ENCODE assay signal across 8 cellular contexts in the genomic region with DNA sequence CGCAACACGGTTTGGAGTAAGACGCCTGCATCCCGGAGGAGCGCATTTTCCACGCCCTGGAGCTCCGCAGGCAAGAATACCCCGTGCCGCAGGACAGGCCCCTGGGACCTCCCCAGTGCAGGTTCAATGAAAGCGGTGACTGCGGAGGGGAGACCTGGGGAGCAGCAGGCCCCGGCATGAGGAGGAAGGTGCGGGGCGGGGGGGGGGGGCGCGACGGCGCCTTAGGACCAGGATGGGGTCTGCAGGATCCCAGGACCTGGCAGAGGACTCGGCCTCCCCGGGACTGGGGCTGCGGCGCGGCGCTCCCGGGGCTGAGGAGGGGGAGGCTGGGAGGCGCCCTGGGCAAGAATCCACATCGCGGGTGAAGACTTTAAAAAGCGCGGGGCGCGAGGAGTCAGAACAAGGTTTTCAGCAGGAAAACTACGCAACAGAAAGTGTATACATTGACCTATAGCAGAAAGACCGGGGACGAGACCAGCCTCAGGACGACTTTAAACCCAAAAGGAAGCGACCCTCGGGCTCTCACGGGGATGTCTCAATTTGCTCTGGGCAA. TPM values are rescaled to one million over a fixed set of nuclear protein-coding genes. Genes with fewer than 3 reads are reported as not detected.
A peak's percentile ranks its signal among the peaks of the same experiment; 100 is the strongest.
DNase-seq lines count a peak whose midpoint lies in the region; ATAC-seq and TF ChIP-seq lines count a peak whose summit lies in the region.

No MANE protein-coding gene starts in this region.

- H3K27ac ChIP-seq in breast epithelium, result peak overlapping the region; percentile 87 to 89
- peak overlapping the region; percentile 75 for H3K27ac ChIP-seq in layer of hippocampus (ENCODE audit: low read depth, low read length)
- H3K27ac ChIP-seq in stomach, result peak overlapping the region; percentile 81 to 92 (median 91)

- ATAC-seq in GM21825 (IDR thresholded peaks at IDR 0.05; ENCODE audit: unreplicated experiment), result peak; percentile 17

- H3K27me3 ChIP-seq in breast epithelium (no peaks in the 10 kb centered on the region), layer of hippocampus (ENCODE audit: control insufficient read depth, insufficient read depth, low read length) (no peaks in the 10 kb centered on the region), stomach (no peaks in the 10 kb centered on the region)

- intact Hi-C loops in breast epithelium (cut with DNase I; ENCODE audit: low total_unique reads) (no loop called here), stomach (cut with DNase I; ENCODE audit: low total_unique reads) (no loop called here)

- no peak for TF ChIP-seq CTCF in breast epithelium (IDR thresholded peaks at IDR 0.05)
- no peak for TF ChIP-seq CTCF in stomach (IDR thresholded peaks at IDR 0.05)

- DNase-seq in NOMO-1 treated with dmso at 0.1 percent for 144 hours (lab: John Stamatoyannopoulos, UW; ENCODE audit: unreplicated experiment), result peak; percentile 30
- DNase-seq in NOMO-1 treated with DMSO at 0.1 percent for 48 hours (lab: John Stamatoyannopoulos, UW; ENCODE audit: unreplicated experiment), result no peak
- DNase-seq in M059J (ENCODE audit: low read depth), result peak; percentile 27
- no peak for DNase-seq in breast epithelium (ENCODE audit: low spot score in 2 of 2)
- peak; percentile 25 for DNase-seq in stomach
- DNase-seq in NCI-H2196 (lab: John Stamatoyannopoulos, UW; ENCODE audit: unreplicated experiment), result no peak

- 0 to 1% (median 1%) methylated on average over 31 to 39 of the region's 39 CpGs for WGBS in stomach, 5 donors

- TF ChIP-seq EP300 in stomach (IDR thresholded peaks at IDR 0.05), result no peak

- no peaks in the 10 kb centered on the region for H3K36me3 ChIP-seq in breast epithelium
- H3K36me3 ChIP-seq in stomach, result peaks cover 0 to 10% (median 5%) of the 10 kb centered on the region in 4 donors

- H3K4me1 ChIP-seq in breast epithelium (no peaks in the 10 kb centered on the region), stomach (peaks cover 12 to 29% (median 20%) of the 10 kb centered on the region in 4 donors)

- peak overlapping the region; percentile 84 to 86 (median 85) for H3K4me3 ChIP-seq in breast epithelium
- peak overlapping the region; percentile 78 to 92 (median 84) for H3K4me3 ChIP-seq in stomach

- H3K9me3 ChIP-seq in breast epithelium (no peaks in the 10 kb centered on the region), stomach (no peaks in the 10 kb centered on the region)

- no peak for TF ChIP-seq POLR2A in breast epithelium (IDR thresholded peaks at IDR 0.05)
- no peak for TF ChIP-seq POLR2A in stomach (IDR thresholded peaks at IDR 0.05)

RNA-seq across cellular contexts. Expression of a gene that starts 0.4 kb away (rescaled TPM):
- total RNA-seq in M059J (2014; rRNA removed; shearing (Covaris generic)), result 17.2 and 21.1 TPM in 2 replicates
- total RNA-seq in breast epithelium (10 to 100 TPM; 11.8 to 23.0 (median 16.7) TPM), stomach (10 to 100 TPM in 3 of 5 donors, 1 to 10 TPM in 2; 3.6 to 58.5 (median 14.6) TPM)
- 1 to 10 TPM; 1.6 to 4.1 (median 2.3) TPM for polyA plus RNA-seq in stomach

RNA-seq across cellular contexts. Expression of a gene that starts 52.2 kb away (rescaled TPM):
- 7.4 and 7.6 TPM in 2 replicates for total RNA-seq in M059J (2014; rRNA removed; shearing (Covaris generic))
- total RNA-seq in breast epithelium (10 to 100 TPM in 2 of 3 donors, 1 to 10 TPM in 1; 9.8 to 13.3 (median 12.4) TPM), stomach (10 to 100 TPM in 2 of 5 donors, 1 to 10 TPM in 3; 1.8 to 53.9 (median 8.8) TPM)
- polyA plus RNA-seq in stomach, result 10 to 100 TPM in 1 of 3 donors, 1 to 10 TPM in 2; 4.7 to 10.2 (median 5.7) TPM

Comparison
In these comparisons a context has a peak if more than half of its experiments do, and no peak if none do; other contexts are left out.
1. DNase-seq: peak in NOMO-1 treated with dmso at 0.1 percent for 144 hours (single experiment), M059J (single experiment) and stomach (single experiment); none in NOMO-1 treated with DMSO at 0.1 percent for 48 hours (single experiment), breast epithelium (0 of 2) and NCI-H2196 (single experiment).
2. Peak in every context shown above with its lines, with median percentiles within 50 percentile points of each other: H3K27ac ChIP-seq.